14 cellular contexts compared by ENCODE assay signal in genomic region chr21:40936771-40937261, GRCh38.
DNase-seq lines count a peak whose midpoint lies in the region; ATAC-seq, FAIRE-seq and TF ChIP-seq lines count a peak whose summit lies in the region.
"Had no signal": no experiment of that assay in that cellular context is flagged by ENCODE, and none has a peak within 500 bp of the region (broad histone marks: within the 10 kb centered on the region; RNA-seq: fewer than 3 reads in every experiment).

No MANE protein-coding gene starts in this region.

- no peaks in the 10 kb centered on the region for H3K9me2 ChIP-seq in PC-9 (ENCODE audit: insufficient read depth)
- H3K9me2 ChIP-seq: SK-N-SH had no signal

- H3K27ac ChIP-seq in mammary epithelial cell (ENCODE audit: insufficient read depth, low read depth, low read length) (peak overlapping the region; percentile 91), PC-9 (no peak overlapping the region), right lobe of liver (no peak overlapping the region)

- H3K4me2 ChIP-seq in mammary epithelial cell (ENCODE audit: insufficient read depth, low read depth, low read length): peak overlapping the region; percentile 37
- no peak overlapping the region for H3K4me2 ChIP-seq in PC-9
- H3K4me2 ChIP-seq: SK-N-SH had no signal

- dilution Hi-C loops in mammary epithelial cell (cut with HindIII; ENCODE audit: low sequenced_read_pairs): no loop called here

- H3K27me3 ChIP-seq in mammary epithelial cell (ENCODE audit: insufficient read depth, low read length) (no peaks in the 10 kb centered on the region), PC-9 (ENCODE audit: insufficient read depth, low read depth) (0 out of 2 replicates have a peak, but pooled peaks cover 3% of the 10 kb centered on the region), right lobe of liver (no peaks in the 10 kb centered on the region)
- H3K27me3 ChIP-seq: BE2C had no signal

- no peaks in the 10 kb centered on the region for H3K36me3 ChIP-seq in mammary epithelial cell (ENCODE audit: insufficient read depth, low read length)
- no peaks in the 10 kb centered on the region for H3K36me3 ChIP-seq in PC-9 (ENCODE audit: low read depth)
- no peaks in the 10 kb centered on the region for H3K36me3 ChIP-seq in right lobe of liver
- H3K36me3 ChIP-seq: BE2C had no signal

- BruUV-seq in mammary epithelial cell (replicated peaks; lab: Mats Ljungman, UMichigan) (no TSS peak), PC-9 (replicated peaks; lab: Mats Ljungman, UMichigan) (no TSS peak)

- POLR2A ChIA-PET in PC-9 (lab: Charles Lee; ENCODE audit: unreplicated experiment): no interaction called here

- H3K79me2 ChIP-seq in mammary epithelial cell (ENCODE audit: insufficient read depth, low read length): no peaks in the 10 kb centered on the region
- H3K79me2 ChIP-seq in PC-9 (ENCODE audit: low read depth): no peaks in the 10 kb centered on the region

- 59% methylated on average over 10 of the region's 10 CpGs for WGBS in mammary epithelial cell (ENCODE audit: low coverage, missing lambda C conversion rate)
- 82% methylated on average over 7 of the region's 10 CpGs for WGBS in right lobe of liver (ENCODE audit: insufficient coverage, low coverage, low lambda C conversion rate, missing lambda C conversion rate)

- H3K9ac ChIP-seq in mammary epithelial cell (ENCODE audit: insufficient read depth, low read length): peak overlapping the region; percentile 43
- H3K9ac ChIP-seq: SK-N-SH had no signal

- H3K9me3 ChIP-seq in mammary epithelial cell (replicated peaks; ENCODE audit: insufficient read depth, low read length) (no peaks in the 10 kb centered on the region), PC-9 (ENCODE audit: insufficient read depth, low read depth) (no peaks in the 10 kb centered on the region), right lobe of liver (no peaks in the 10 kb centered on the region)
- H3K9me3 ChIP-seq: SK-N-SH had no signal

- no peak for TF ChIP-seq POLR2A in right lobe of liver (IDR thresholded peaks at IDR 0.05)

- no peaks in the 10 kb centered on the region for H3F3A ChIP-seq in PC-9 (ENCODE audit: insufficient read depth, low read depth)

- H2AFZ ChIP-seq in mammary epithelial cell (ENCODE audit: low read depth, low read length) (peak overlapping the region; percentile 54), PC-9 (no peak overlapping the region)

- ATAC-seq in right lobe of liver: no peak

- TF ChIP-seq CTCF in mammary epithelial cell (conservative IDR thresholded peaks at IDR 0.05 in 1 of 2, IDR thresholded peaks at IDR 0.05 in 1 of 2; ENCODE audit: extremely low read depth in 1 of 2, insufficient read depth in 1 of 2, low read depth in 1 of 2, low read length in 2 of 2) (no peak), PC-9 (conservative IDR thresholded peaks at IDR 0.05) (no peak), right lobe of liver (IDR thresholded peaks at IDR 0.05) (no peak)

- H3K4me1 ChIP-seq in mammary epithelial cell (ENCODE audit: insufficient read depth, low read length) (peaks cover 24% of the 10 kb centered on the region), PC-9 (replicated peaks; ENCODE audit: insufficient read depth) (no peaks in the 10 kb centered on the region), right lobe of liver (no peaks in the 10 kb centered on the region)
- H3K4me1 ChIP-seq: BE2C had no signal

- intact Hi-C loops in mammary epithelial cell (cut with micrococcal nuclease) (no loop called here), PC-9 (cut with micrococcal nuclease; ENCODE audit: unreplicated experiment) (no loop called here), right lobe of liver (cut with DNase I) (no loop called here)

- DNase-seq in HT1080 (ENCODE audit: low read depth): peak; percentile 34
- DNase-seq in mammary epithelial cell: peak; percentile 68
- DNase-seq in kidney tubule cell (ENCODE audit: low spot score): peak; percentile 4
- DNase-seq in urothelium cell line (ENCODE audit: low spot score): peak; percentile 32
- DNase-seq in PC-9: no peak
- DNase-seq in right lobe of liver: no peak
- DNase-seq in stimulated activated CD4-positive, alpha-beta T cell treated with anti-CD3 and anti-CD28 coated beads, Interleukin-2, amount 100 ng/mL, for 24 hours: no peak
- DNase-seq: BE2C; CD4-positive, alpha-beta T cell; KBM-7; NCI-H1436; NCI-H2029 treated with DMSO at 0.1 percent for 48 hours; NCI-H82; SK-N-SH had no signal

- no peak for FAIRE-seq in urothelium cell line (lab: Jason Lieb, UNC)

- CTCF ChIA-PET in mammary epithelial cell (lab: Charles Lee; ENCODE audit: low non-redundant PET) (no interaction called here), PC-9 (lab: Charles Lee) (no interaction called here)

- in situ Hi-C loops in mammary epithelial cell (cut with MboI; ENCODE audit: low sequenced_read_pairs in 2 of 2): no loop called here

- H3K4me3 ChIP-seq in mammary epithelial cell (replicated peaks in 1 of 3; ENCODE audit: insufficient read depth in 1 of 3, low read depth in 2 of 3, low read length in 3 of 3) (no peak overlapping the region), PC-9 (no peak overlapping the region), right lobe of liver (no peak overlapping the region)

- no peaks in the 10 kb centered on the region for H4K20me1 ChIP-seq in mammary epithelial cell (ENCODE audit: insufficient read depth, low read length)
- H4K20me1 ChIP-seq in PC-9 (ENCODE audit: insufficient read depth): no peaks in the 10 kb centered on the region

Comparison
In these comparisons a context has a peak if more than half of its experiments do, and no peak if none do; other contexts are left out.
1. DNase-seq: peak in HT1080 (single experiment), mammary epithelial cell (single experiment), kidney tubule cell (single experiment) and urothelium cell line (single experiment); none in PC-9 (0 of 2), right lobe of liver (0 of 3) and stimulated activated CD4-positive, alpha-beta T cell treated with anti-CD3 and anti-CD28 coated beads, Interleukin-2, amount 100 ng/mL, for 24 hours (0 of 2).